26 cellular contexts compared by ENCODE assay signal in genomic region chr6:72271531-72271930, GRCh38.
A peak's percentile ranks its signal among the peaks of the same experiment; 100 is the strongest.
DNase-seq lines count a peak whose midpoint lies in the region; ATAC-seq, FAIRE-seq and TF ChIP-seq lines count a peak whose summit lies in the region.
"Had no signal": no experiment of that assay in that cellular context is flagged by ENCODE, and none has a peak within 500 bp of the region (broad histone marks: within the 10 kb centered on the region; RNA-seq: fewer than 3 reads in every experiment).

No MANE protein-coding gene starts in this region.

- H3K36me3 ChIP-seq in HepG2 (replicated peaks in 1 of 2; ENCODE audit: control insufficient read depth in 1 of 2, insufficient read depth in 2 of 2, low read length in 2 of 2) (no peaks in the 10 kb centered on the region), right lobe of liver (no peaks in the 10 kb centered on the region), pancreas (no peaks in the 10 kb centered on the region)
- H3K36me3 ChIP-seq: BE2C, HAP-1, SJSA1 had no signal

- no peak for ATAC-seq in HepG2
- ATAC-seq in right lobe of liver, result no peak
- no peak for ATAC-seq in pancreas
- ATAC-seq in HG03520 (IDR thresholded peaks at IDR 0.05; ENCODE audit: unreplicated experiment), result no peak

- CTCF ChIA-PET in HepG2 (lab: Yijun Ruan, JAX; ENCODE audit: low intra/inter-chr PET ratio, low total read pairs), result no interaction called here

- no peaks in the 10 kb centered on the region for H3K9me3 ChIP-seq in HepG2 (ENCODE audit: low read length)
- no peaks in the 10 kb centered on the region for H3K9me3 ChIP-seq in right lobe of liver
- H3K9me3 ChIP-seq in pancreas, result no peaks in the 10 kb centered on the region
- H3K9me3 ChIP-seq: BE2C, HAP-1, SJSA1 had no signal

- H2AFZ ChIP-seq in HepG2 (ENCODE audit: low read length), result no peak overlapping the region

- H3K27ac ChIP-seq in HepG2 (ENCODE audit: extremely low read length, insufficient read depth, low read length), result no peak overlapping the region
- H3K27ac ChIP-seq in right lobe of liver, result no peak overlapping the region
- H3K27ac ChIP-seq in pancreas, result no peak overlapping the region
- H3K27ac ChIP-seq: SJSA1 had no signal

- DNase-seq in DMS153 (lab: John Stamatoyannopoulos, UW), result peak; percentile 23
- DNase-seq in DMS153 treated with DMSO at 0.1 percent for 48 hours (lab: John Stamatoyannopoulos, UW; ENCODE audit: unreplicated experiment), result no peak
- DNase-seq in HepG2 (ENCODE audit: low spot score), result no peak
- DNase-seq in right lobe of liver, result no peak
- peak; percentile 61 for DNase-seq in NCI-H774 (lab: John Stamatoyannopoulos, UW)
- DNase-seq in pancreas, result no peak
- DNase-seq: 8988T; ACHN; BE2C; CD8-positive, alpha-beta memory T cell; GOT3; HFFc6; IMR-90; KG1; NCI-H1048; NCI-H1436; NCI-H187; NCI-H226; NCI-H510A; NCI-H82; Right ventricle myocardium superior; RPMI8226 had no signal

- FAIRE-seq in HepG2 (lab: Jason Lieb, UNC) (no peak), pancreas (lab: Jason Lieb, UNC) (no peak)
- FAIRE-seq: G401.6 had no signal

- no peaks in the 10 kb centered on the region for H4K20me1 ChIP-seq in HepG2 (ENCODE audit: insufficient read depth, low read length)

- WGBS in HepG2 (ENCODE audit: low lambda C conversion rate), result 0% methylated on average over 1 of the region's 1 CpG
- WGBS in right lobe of liver (ENCODE audit: insufficient coverage, low coverage, low lambda C conversion rate, missing lambda C conversion rate), result 39% methylated on average over 1 of the region's 1 CpG
- WGBS in pancreas, 2 donors, result 66 to 67% methylated on average over 1 of the region's 1 CpG

- no peaks in the 10 kb centered on the region for H3K4me1 ChIP-seq in HepG2 (ENCODE audit: insufficient read depth, low read length)
- no peaks in the 10 kb centered on the region for H3K4me1 ChIP-seq in right lobe of liver
- no peaks in the 10 kb centered on the region for H3K4me1 ChIP-seq in pancreas
- H3K4me1 ChIP-seq: BE2C, HAP-1, SJSA1 had no signal

- H3K9ac ChIP-seq in HepG2 (ENCODE audit: insufficient read depth, low read depth, low read length), result no peak overlapping the region

- POLR2A ChIA-PET in HepG2 (lab: Yijun Ruan, JAX), result no interaction called here

- in situ Hi-C loops in HepG2 (cut with HindIII; ENCODE audit: extremely low pct_ligation_motif_present, low pct_unique_long_range_greater_than_20kb), result no loop called here

- H3K27me3 ChIP-seq in HepG2 (ENCODE audit: control insufficient read depth in 1 of 2, insufficient read depth in 2 of 2, low read length in 2 of 2) (no peaks in the 10 kb centered on the region), right lobe of liver (no peaks in the 10 kb centered on the region), pancreas (no peaks in the 10 kb centered on the region)
- H3K27me3 ChIP-seq: BE2C, SJSA1 had no signal

- no peak for TF ChIP-seq POLR2A in HepG2 (IDR thresholded peaks at IDR 0.05; ENCODE audit: insufficient read depth in 1 of 2, low read depth in 2 of 2, low read length in 2 of 2)
- no peak for TF ChIP-seq POLR2A in right lobe of liver (IDR thresholded peaks at IDR 0.05)

- TF ChIP-seq EP300 in HepG2 (IDR thresholded peaks at IDR 0.05; ENCODE audit: low read depth in 2 of 2, low read length in 2 of 2), result no peak
- TF ChIP-seq EP300 in HepG2 (CRISPR knock-in tag; IDR thresholded peaks at IDR 0.05; ENCODE audit: borderline replicate concordance), result no peak

- no peak overlapping the region for H3K4me3 ChIP-seq in HepG2 (replicated peaks in 1 of 3; ENCODE audit: insufficient read depth in 1 of 3, low read depth in 2 of 3, low read length in 3 of 3)
- no peak overlapping the region for H3K4me3 ChIP-seq in right lobe of liver
- no peak overlapping the region for H3K4me3 ChIP-seq in pancreas
- H3K4me3 ChIP-seq: HAP-1, SJSA1 had no signal

- H3K79me2 ChIP-seq in HepG2 (ENCODE audit: insufficient read depth, low read length), result no peaks in the 10 kb centered on the region

- BruUV-seq in HepG2 (replicated peaks; lab: Mats Ljungman, UMichigan), result no TSS peak

- H3K4me2 ChIP-seq in HepG2 (ENCODE audit: low read depth, low read length), result no peak overlapping the region

- no peak for TF ChIP-seq CTCF in HepG2 (CRISPR knock-in tag; IDR thresholded peaks at IDR 0.05)
- TF ChIP-seq CTCF in right lobe of liver (IDR thresholded peaks at IDR 0.05), result no peak
- no peak for TF ChIP-seq CTCF in pancreas (IDR thresholded peaks at IDR 0.05)

- TF ChIP-seq RAD21 in HepG2 (CRISPR knock-in tag; IDR thresholded peaks at IDR 0.05), result no peak

- intact Hi-C loops in HepG2 (cut with micrococcal nuclease; ENCODE audit: unreplicated experiment), result no loop called here
- intact Hi-C loops in right lobe of liver (cut with DNase I), result no loop called here
- intact Hi-C loops in pancreas (cut with DNase I), result no loop called here

TF ChIP-seq in HepG2, 621 proteins besides CTCF, POLR2A, EP300 and RAD21:
- peak; percentile 40; the same call in 1 of the 2 replicates for TF ChIP-seq FOXA1 (IDR thresholded peaks at IDR 0.05)
- TF ChIP-seq FOXA1 (CRISPR knock-in tag; IDR thresholded peaks at IDR 0.05), result no peak
- no peak for TF ChIP-seq TCF7 (IDR thresholded peaks at IDR 0.05; ENCODE audit: low read depth)
- TF ChIP-seq MZF1 (CRISPR knock-in tag; IDR thresholded peaks at IDR 0.05; ENCODE audit: borderline replicate concordance), result no peak

Comparison
In these comparisons a context has a peak if more than half of its experiments do, and no peak if none do; other contexts are left out.
1. DNase-seq: peak in DMS153 (single experiment) and NCI-H774 (single experiment); none in DMS153 treated with DMSO at 0.1 percent for 48 hours (single experiment), HepG2 (single experiment), right lobe of liver (0 of 3) and pancreas (0 of 6).